Comparison of ENCODE assay signal across 13 cellular contexts in genomic region chr10:90847436-90847835, GRCh38. TPM values are rescaled to one million over a fixed set of nuclear protein-coding genes. Genes with fewer than 3 reads are reported as not detected.
DNase-seq lines count a peak whose midpoint lies in the region; TF ChIP-seq lines count a peak whose summit lies in the region.
"Had no signal": no experiment of that assay in that cellular context is flagged by ENCODE, and none has a peak within 500 bp of the region (broad histone marks: within the 10 kb centered on the region; RNA-seq: fewer than 3 reads in every experiment).

No MANE protein-coding gene starts in this region.

- CTCF ChIA-PET in HEK293T (lab: Yijun Ruan, JAX): no interaction called here

- no peaks in the 10 kb centered on the region for H3K27me3 ChIP-seq in prostate gland (replicated peaks; ENCODE audit: insufficient read depth)
- no peaks in the 10 kb centered on the region for H3K27me3 ChIP-seq in uterus
- H3K27me3 ChIP-seq: tibial artery had no signal

- WGBS in prostate gland: 4% methylated on average over 1 of the region's 1 CpG

- TF ChIP-seq CTCF in cardiac fibroblast (IDR thresholded peaks at IDR 0.05; ENCODE audit: low read depth, low read length) (no peak), prostate gland (IDR thresholded peaks at IDR 0.05) (no peak), uterus (IDR thresholded peaks at IDR 0.05) (no peak)

- H3K36me3 ChIP-seq in prostate gland (no peaks in the 10 kb centered on the region), uterus (no peaks in the 10 kb centered on the region)
- H3K36me3 ChIP-seq: tibial artery had no signal

- H3K9me3 ChIP-seq in prostate gland (no peaks in the 10 kb centered on the region), uterus (peaks cover 0 to 15% of the 10 kb centered on the region in 2 donors)

- H3K4me1 ChIP-seq in prostate gland (replicated peaks) (no peaks in the 10 kb centered on the region), uterus (no peaks in the 10 kb centered on the region)
- H3K4me1 ChIP-seq: tibial artery had no signal

- DNase-seq in DMS 273 (lab: John Stamatoyannopoulos, UW; ENCODE audit: unreplicated experiment) (peak; percentile 0), DMS 273 treated with DMSO at 0.1 percent for 48 hours (lab: John Stamatoyannopoulos, UW) (no peak), NOMO-1 treated with DMSO at 0.1 percent for 48 hours (lab: John Stamatoyannopoulos, UW; ENCODE audit: unreplicated experiment) (peak; percentile 94), cardiac fibroblast (ENCODE audit: low read depth in 2 of 2) (peak; percentile 62 to 75), prostate gland (ENCODE audit: low spot score) (peak; percentile 16), uterus (no peak), HEK293T (ENCODE audit: extremely low spot score) (no peak)
- no peak for DNase-seq in stimulated activated CD4-positive, alpha-beta T cell treated with anti-CD3 and anti-CD28 coated beads, Interleukin-1b, Interleukin-23, amount 100 ng/mL, for 48 hours
- DNase-seq: 8988T; activated CD4-positive, alpha-beta T cell treated with anti-CD3 and anti-CD28 coated beads for 48 hours; natural killer cell; tibial artery had no signal

- H3K4me3 ChIP-seq in cardiac fibroblast (replicated peaks in 1 of 2; ENCODE audit: low read depth in 2 of 2, low read length in 2 of 2) (no peak overlapping the region), prostate gland (no peak overlapping the region), uterus (no peak overlapping the region)
- H3K4me3 ChIP-seq: PC-9, tibial artery had no signal

- POLR2A ChIA-PET in HEK293T (lab: Yijun Ruan, JAX): interaction anchor here (1.6 kb wide), 1 partner anchor 24 kb away, joined by 5 read pairs; the partner anchor contains the start of gene RPP30

- H3K27ac ChIP-seq in prostate gland: no peak overlapping the region
- H3K27ac ChIP-seq in uterus: no peak overlapping the region
- H3K27ac ChIP-seq: PC-9, tibial artery had no signal

- intact Hi-C loops in prostate gland (cut with DNase I) (no loop called here), uterus (cut with DNase I; ENCODE audit: low total_unique reads) (no loop called here)

- TF ChIP-seq POLR2A in prostate gland (IDR thresholded peaks at IDR 0.05): no peak
- TF ChIP-seq POLR2A in uterus (IDR thresholded peaks at IDR 0.05): no peak

TF ChIP-seq in HEK293T, 16 proteins besides CTCF, POLR2A, EP300 and RAD21:
- no peak for TF ChIP-seq FOXA1 (IDR thresholded peaks at IDR 0.05)
- no peak for TF ChIP-seq L3MBTL2 (conservative IDR thresholded peaks at IDR 0.05)
- no peak for TF ChIP-seq FOXM1 (IDR thresholded peaks at IDR 0.05; ENCODE audit: borderline replicate concordance)
- TF ChIP-seq ZNF384 (IDR thresholded peaks at IDR 0.05): no peak
- no peak for TF ChIP-seq HDGF (IDR thresholded peaks at IDR 0.05; ENCODE audit: borderline replicate concordance)
- no peak for TF ChIP-seq ARNT (IDR thresholded peaks at IDR 0.05)
- no peak for TF ChIP-seq TARDBP (IDR thresholded peaks at IDR 0.05)
- no peak for TF ChIP-seq ELF4 (IDR thresholded peaks at IDR 0.05)
TF ChIP-seq in HEK293T: peak in this region for 0.

RNA-seq across cellular contexts. Expression of gene HTR7, which starts 10.4 kb away (rescaled TPM):
- total RNA-seq in prostate gland (1 to 10 TPM in 1 of 2 donors, under 1 TPM in 1; 0.77 to 3.5 TPM), uterus (1 to 10 TPM in 2 of 4 donors, under 1 TPM in 2; 0.29 to 1.5 (median 0.68) TPM)

RNA-seq across cellular contexts. Expression of gene RPP30, which starts 24.3 kb away (rescaled TPM):
- 10 to 100 TPM; 37.1 to 43.6 TPM for total RNA-seq in prostate gland
- 10 to 100 TPM; 10.9 to 61.1 (median 32.0) TPM for total RNA-seq in uterus

Comparison
In these comparisons a context has a peak if more than half of its experiments do, and no peak if none do; other contexts are left out.
1. DNase-seq: peak in DMS 273 (single experiment), NOMO-1 treated with DMSO at 0.1 percent for 48 hours (single experiment), cardiac fibroblast (2 of 2) and prostate gland (single experiment); none in DMS 273 treated with DMSO at 0.1 percent for 48 hours (single experiment), stimulated activated CD4-positive, alpha-beta T cell treated with anti-CD3 and anti-CD28 coated beads, Interleukin-1b, Interleukin-23, amount 100 ng/mL, for 48 hours (single experiment), uterus (0 of 2) and HEK293T (single experiment).